ENCODE assay signal across 8 cellular contexts in the genomic region with DNA sequence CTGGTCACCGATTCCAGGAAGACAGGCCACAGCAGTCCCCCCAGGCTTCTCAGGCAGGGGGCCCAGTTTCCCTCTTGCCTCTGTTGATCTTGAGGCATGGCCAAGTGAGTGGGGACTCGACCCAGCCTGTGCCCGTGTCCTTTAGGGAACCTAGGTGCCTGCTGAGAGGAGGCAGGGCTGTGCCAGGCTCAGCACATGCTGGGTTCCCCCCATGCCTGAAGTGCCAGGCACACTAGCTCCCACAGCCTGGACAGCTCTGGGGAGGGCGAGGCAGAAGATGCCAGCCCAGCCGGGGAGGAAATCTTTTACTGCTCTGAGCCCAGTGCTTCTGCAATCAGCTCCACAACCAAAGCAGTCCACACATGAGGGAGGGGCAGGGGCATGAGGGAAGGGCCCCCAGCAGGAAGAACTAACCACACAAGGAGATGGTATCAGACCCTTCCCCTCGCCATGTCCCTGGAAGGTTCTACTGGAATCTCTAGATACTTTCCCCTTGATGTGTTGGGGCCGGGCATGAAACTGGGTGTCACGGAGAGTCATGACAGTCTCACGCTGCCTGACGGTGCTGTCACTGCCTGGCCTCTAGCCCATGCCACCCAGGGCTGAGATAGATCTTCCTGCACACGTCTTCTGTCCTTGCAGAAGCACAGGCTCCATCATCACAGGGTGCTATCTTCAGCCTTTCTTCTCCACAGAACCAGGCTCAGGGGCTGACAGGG. TPM values are rescaled to one million over a fixed set of nuclear protein-coding genes. Genes with fewer than 3 reads are reported as not detected.
A peak's percentile ranks its signal among the peaks of the same experiment; 100 is the strongest.
DNase-seq lines count a peak whose midpoint lies in the region; ATAC-seq and TF ChIP-seq lines count a peak whose summit lies in the region.

No MANE protein-coding gene starts in this region.

- no peaks in the 10 kb centered on the region for H3K9me3 Mint-ChIP-seq in activated naive CD8-positive, alpha-beta T cell treated with anti-CD3 and anti-CD28 coated beads, Interleukin-2, amount 50 U/mL, for 24 hours

- intact Hi-C loops in left lung (cut with DNase I), result no loop called here
- intact Hi-C loops in stomach (cut with DNase I; ENCODE audit: low total_unique reads), result loop anchor here (5.0 kb wide), 1 partner anchor 63 kb away; no protein-coding TSS in a partner anchor

- H3K27ac ChIP-seq in left lung (peak overlapping the region; percentile 31 to 83), stomach (peak overlapping the region; percentile 53 to 82 (median 79))

- H3K9me3 ChIP-seq in left lung (no peaks in the 10 kb centered on the region), stomach (no peaks in the 10 kb centered on the region)

- H3K4me3 ChIP-seq in left lung (no peak overlapping the region), stomach (peak overlapping the region in 1 of 4 donors; percentile 23)

- H3K4me1 ChIP-seq in left lung, result peaks cover 52 to 66% of the 10 kb centered on the region in 2 donors
- H3K4me1 ChIP-seq in stomach, result peaks cover 59 to 79% (median 69%) of the 10 kb centered on the region in 4 donors

- peak; percentile 42 for ATAC-seq in activated naive CD8-positive, alpha-beta T cell treated with anti-CD3 and anti-CD28 coated beads, Interleukin-2, amount 50 U/mL, for 24 hours
- ATAC-seq in left lung, result peak; percentile 9
- ATAC-seq in HG02870 (IDR thresholded peaks at IDR 0.05; ENCODE audit: unreplicated experiment), result no peak

- peak; percentile 35 for DNase-seq in DMS53 (lab: John Stamatoyannopoulos, UW)
- no peak for DNase-seq in DMS53 treated with DMSO at 0.1 percent for 48 hours (lab: John Stamatoyannopoulos, UW; ENCODE audit: unreplicated experiment)
- DNase-seq in activated naive CD8-positive, alpha-beta T cell treated with anti-CD3 and anti-CD28 coated beads, Interleukin-2, amount 50 U/mL, for 24 hours, result no peak
- no peak for DNase-seq in left lung
- peak; percentile 49 for DNase-seq in stomach
- no peak for DNase-seq in SKM-1 (lab: John Stamatoyannopoulos, UW; ENCODE audit: unreplicated experiment)
- DNase-seq in putamen (ENCODE audit: low spot score), result no peak

- H3K36me3 ChIP-seq in left lung, result no peaks in the 10 kb centered on the region
- H3K36me3 ChIP-seq in stomach, result no peaks in the 10 kb centered on the region

- H3K27me3 ChIP-seq in left lung (no peaks in the 10 kb centered on the region), stomach (no peaks in the 10 kb centered on the region)

- TF ChIP-seq CTCF in left lung (IDR thresholded peaks at IDR 0.05) (no peak), stomach (IDR thresholded peaks at IDR 0.05) (no peak)

- TF ChIP-seq EP300 in stomach (IDR thresholded peaks at IDR 0.05), result no peak

- no peak for TF ChIP-seq POLR2A in stomach (IDR thresholded peaks at IDR 0.05)

- H3K27ac Mint-ChIP-seq in activated naive CD8-positive, alpha-beta T cell treated with anti-CD3 and anti-CD28 coated beads, Interleukin-2, amount 50 U/mL, for 24 hours, result peak overlapping the region; percentile 88

- H3K27me3 Mint-ChIP-seq in activated naive CD8-positive, alpha-beta T cell treated with anti-CD3 and anti-CD28 coated beads, Interleukin-2, amount 50 U/mL, for 24 hours, result no peaks in the 10 kb centered on the region

- 40 to 56% (median 48%) methylated on average over 7 to 11 of the region's 11 CpGs for WGBS in stomach, 5 donors

- no peaks in the 10 kb centered on the region for H3K36me3 Mint-ChIP-seq in activated naive CD8-positive, alpha-beta T cell treated with anti-CD3 and anti-CD28 coated beads, Interleukin-2, amount 50 U/mL, for 24 hours (ENCODE audit: low read depth)

- H3K4me3 Mint-ChIP-seq in activated naive CD8-positive, alpha-beta T cell treated with anti-CD3 and anti-CD28 coated beads, Interleukin-2, amount 50 U/mL, for 24 hours, result peak overlapping the region; percentile 66

- peaks cover 39% of the 10 kb centered on the region for H3K4me1 Mint-ChIP-seq in activated naive CD8-positive, alpha-beta T cell treated with anti-CD3 and anti-CD28 coated beads, Interleukin-2, amount 50 U/mL, for 24 hours

RNA-seq across cellular contexts. Expression of a gene that starts 25.5 kb away (rescaled TPM):
- total RNA-seq in left lung, result 10 to 100 TPM; 55.9 to 58.3 TPM
- 100 to 1,000 TPM in 3 of 5 donors, 10 to 100 TPM in 2; 42.8 to 305 (median 121) TPM for total RNA-seq in stomach
- polyA plus RNA-seq in stomach, result 10 to 100 TPM; 16.5 to 30.3 (median 28.2) TPM

Comparison
In these comparisons a context has a peak if more than half of its experiments do, and no peak if none do; other contexts are left out.
1. DNase-seq: peak in DMS53 (single experiment) and stomach (single experiment); none in DMS53 treated with DMSO at 0.1 percent for 48 hours (single experiment), activated naive CD8-positive, alpha-beta T cell treated with anti-CD3 and anti-CD28 coated beads, Interleukin-2, amount 50 U/mL, for 24 hours (single experiment), left lung (0 of 2), SKM-1 (single experiment) and putamen (single experiment).